ENCODE assay signal across 17 cellular contexts in the genomic region with DNA sequence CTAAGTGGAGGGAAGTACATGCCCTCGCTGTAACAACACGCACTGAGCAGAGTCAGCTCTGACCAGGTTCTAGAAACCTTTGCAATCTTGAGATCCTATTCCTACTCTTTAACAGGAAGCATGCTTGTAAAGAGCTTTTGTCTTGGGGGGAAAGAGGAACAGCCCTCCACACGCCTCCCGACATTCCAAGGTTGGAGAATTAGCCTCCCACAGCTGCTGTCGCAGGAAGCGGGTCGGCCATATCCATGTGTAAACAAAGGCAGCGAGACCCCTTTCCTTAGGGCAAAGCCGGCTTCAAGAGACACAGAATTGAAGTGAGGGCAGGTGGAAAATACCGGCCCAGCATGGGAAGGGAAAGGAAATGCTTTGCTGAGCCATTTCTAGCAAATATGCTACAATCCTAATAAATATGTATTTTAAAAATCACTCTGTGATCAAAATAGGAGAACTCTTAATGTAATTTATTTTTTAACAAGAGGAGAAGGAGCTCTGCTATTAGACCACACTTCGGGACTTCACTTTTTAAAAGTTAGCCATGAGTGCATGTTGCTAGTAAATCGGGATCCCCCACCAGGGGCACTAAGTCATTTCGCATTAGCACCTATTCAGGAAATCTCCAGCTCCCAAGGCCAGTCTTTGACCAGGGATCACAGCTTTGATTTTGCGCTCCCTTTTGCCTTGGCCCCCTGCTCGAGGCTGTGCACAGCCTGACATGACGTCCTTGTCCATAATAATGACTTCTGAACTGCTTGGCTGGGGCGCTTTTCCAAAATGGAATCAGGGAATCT. TPM values are rescaled to one million over a fixed set of nuclear protein-coding genes. Genes with fewer than 3 reads are reported as not detected.
DNase-seq lines count a peak whose midpoint lies in the region; ATAC-seq and TF ChIP-seq lines count a peak whose summit lies in the region.
"Had no signal": no experiment of that assay in that cellular context is flagged by ENCODE, and none has a peak within 500 bp of the region (broad histone marks: within the 10 kb centered on the region; RNA-seq: fewer than 3 reads in every experiment).

No MANE protein-coding gene starts in this region.

- no peak overlapping the region for H3K27ac Mint-ChIP-seq in WTC11
- H3K27ac Mint-ChIP-seq: CD4-positive, alpha-beta T cell; H9 had no signal

- peak; percentile 65 for ATAC-seq in WTC11
- ATAC-seq: A549 had no signal

- H3K27me3 ChIP-seq in esophagus muscularis mucosa: peaks cover 0 to 10% (median 0%) of the 10 kb centered on the region in 4 donors

- H3K27ac ChIP-seq in esophagus muscularis mucosa (replicated peaks in 1 of 4): no peak overlapping the region
- H3K27ac ChIP-seq: 22Rv1, A549, C4-2B had no signal

- peaks cover 6% of the 10 kb centered on the region; the same call in 1 of the 2 replicates for H3K9me3 Mint-ChIP-seq in WTC11
- H3K9me3 Mint-ChIP-seq: CD4-positive, alpha-beta T cell had no signal

- WGBS in esophagus muscularis mucosa: 61% methylated on average over 16 of the region's 17 CpGs

- peak; percentile 36 for DNase-seq in ELF-1 (ENCODE audit: low read depth, low spot score)
- no peak for DNase-seq in WTC11 (ENCODE audit: low spot score)
- DNase-seq in esophagus muscularis mucosa (ENCODE audit: extremely low spot score): peak; percentile 86
- DNase-seq in iPS-NIHi7 (ENCODE audit: extremely low spot score): peak; percentile 50
- DNase-seq in NCI-H2171 (lab: John Stamatoyannopoulos, UW): no peak
- DNase-seq in stimulated activated CD4-positive, alpha-beta T cell treated with anti-CD3 and anti-CD28 coated beads, Interleukin-4, amount 100 ng/mL, for 1 hour: no peak
- DNase-seq in central memory CD4-positive, alpha-beta T cell: no peak
- no peak for DNase-seq in HUDEP-2 (lab: John Stamatoyannopoulos, UW; ENCODE audit: unreplicated experiment in 76 of 76)
- DNase-seq: AML-193; Caco-2; CD4-positive, alpha-beta T cell; GDM1; GOT3; H9 had no signal

- no peak overlapping the region for H3K4me3 ChIP-seq in esophagus muscularis mucosa
- H3K4me3 ChIP-seq: A549 had no signal

- TF ChIP-seq CTCF in WTC11 (IDR thresholded peaks at IDR 0.05): no peak
- no peak for TF ChIP-seq CTCF in esophagus muscularis mucosa (IDR thresholded peaks at IDR 0.05)

- no peaks in the 10 kb centered on the region for H3K36me3 ChIP-seq in esophagus muscularis mucosa

- no peak for TF ChIP-seq POLR2A in esophagus muscularis mucosa (IDR thresholded peaks at IDR 0.05; ENCODE audit: low read depth)

- POLR2A ChIA-PET in WTC11 (lab: Charles Lee): no interaction called here

- H3K36me3 Mint-ChIP-seq in WTC11: no peaks in the 10 kb centered on the region

- H3K4me3 Mint-ChIP-seq in WTC11: no peak overlapping the region
- H3K4me3 Mint-ChIP-seq: CD4-positive, alpha-beta T cell; H9 had no signal

- peaks cover 0 to 4% (median 0%) of the 10 kb centered on the region in 4 donors for H3K9me3 ChIP-seq in esophagus muscularis mucosa
- H3K9me3 ChIP-seq: A549, Caco-2 had no signal

- peaks cover 6% of the 10 kb centered on the region for H3K27me3 Mint-ChIP-seq in WTC11 (ENCODE audit: low read depth)

- no peaks in the 10 kb centered on the region for H3K4me1 ChIP-seq in esophagus muscularis mucosa
- H3K4me1 ChIP-seq: A549, Caco-2 had no signal

- H3K4me1 Mint-ChIP-seq in WTC11: peaks cover 16% of the 10 kb centered on the region

- CTCF ChIA-PET in WTC11 (lab: Charles Lee): interaction anchor here (1.3 kb wide), 1 partner anchor 789 kb away, joined by 3 read pairs; no protein-coding TSS in a partner anchor

- intact Hi-C loops in esophagus muscularis mucosa (cut with DNase I): no loop called here

- no peak for TF ChIP-seq EP300 in esophagus muscularis mucosa (IDR thresholded peaks at IDR 0.05)

TF ChIP-seq in WTC11, 78 proteins besides CTCF, POLR2A, EP300 and RAD21:
- TF ChIP-seq ZNF219 (CRISPR knock-in tag; IDR thresholded peaks at IDR 0.05; ENCODE audit: borderline replicate concordance) (no peak), RORB (CRISPR knock-in tag; IDR thresholded peaks at IDR 0.05) (no peak), OVOL2 (CRISPR knock-in tag; IDR thresholded peaks at IDR 0.05; ENCODE audit: borderline replicate concordance) (no peak), ZNF396 (CRISPR knock-in tag; IDR thresholded peaks at IDR 0.05; ENCODE audit: borderline replicate concordance) (no peak), NR3C1 (CRISPR knock-in tag; conservative IDR thresholded peaks at IDR 0.05; ENCODE audit: low read depth) (no peak), TP53 (CRISPR knock-in tag; IDR thresholded peaks at IDR 0.05) (no peak), SMAD3 (CRISPR knock-in tag; IDR thresholded peaks at IDR 0.05; ENCODE audit: borderline replicate concordance) (no peak), GRHL2 (CRISPR knock-in tag; IDR thresholded peaks at IDR 0.05; ENCODE audit: insufficient replicate concordance, severe bottlenecking) (no peak), ZBTB21 (CRISPR knock-in tag; IDR thresholded peaks at IDR 0.05; ENCODE audit: borderline replicate concordance) (no peak), MYBL2 (CRISPR knock-in tag; IDR thresholded peaks at IDR 0.05) (no peak), SMAD4 (CRISPR knock-in tag; IDR thresholded peaks at IDR 0.05) (no peak), ELF4 (CRISPR knock-in tag; IDR thresholded peaks at IDR 0.05; ENCODE audit: low read depth) (no peak), HMGA2 (CRISPR knock-in tag; IDR thresholded peaks at IDR 0.05) (no peak), ETV6 (CRISPR knock-in tag; IDR thresholded peaks at IDR 0.05) (no peak), PRRX2 (CRISPR knock-in tag; IDR thresholded peaks at IDR 0.05) (no peak)
- TF ChIP-seq, protein P1, sequence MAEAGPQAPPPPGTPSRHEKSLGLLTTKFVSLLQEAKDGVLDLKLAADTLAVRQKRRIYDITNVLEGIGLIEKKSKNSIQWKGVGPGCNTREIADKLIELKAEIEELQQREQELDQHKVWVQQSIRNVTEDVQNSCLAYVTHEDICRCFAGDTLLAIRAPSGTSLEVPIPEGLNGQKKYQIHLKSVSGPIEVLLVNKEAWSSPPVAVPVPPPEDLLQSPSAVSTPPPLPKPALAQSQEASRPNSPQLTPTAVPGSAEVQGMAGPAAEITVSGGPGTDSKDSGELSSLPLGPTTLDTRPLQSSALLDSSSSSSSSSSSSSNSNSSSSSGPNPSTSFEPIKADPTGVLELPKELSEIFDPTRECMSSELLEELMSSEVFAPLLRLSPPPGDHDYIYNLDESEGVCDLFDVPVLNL (CRISPR knock-in tag; IDR thresholded peaks at IDR 0.05; ENCODE audit: borderline replicate concordance, low read depth): no peak
- TF ChIP-seq, protein P2, sequence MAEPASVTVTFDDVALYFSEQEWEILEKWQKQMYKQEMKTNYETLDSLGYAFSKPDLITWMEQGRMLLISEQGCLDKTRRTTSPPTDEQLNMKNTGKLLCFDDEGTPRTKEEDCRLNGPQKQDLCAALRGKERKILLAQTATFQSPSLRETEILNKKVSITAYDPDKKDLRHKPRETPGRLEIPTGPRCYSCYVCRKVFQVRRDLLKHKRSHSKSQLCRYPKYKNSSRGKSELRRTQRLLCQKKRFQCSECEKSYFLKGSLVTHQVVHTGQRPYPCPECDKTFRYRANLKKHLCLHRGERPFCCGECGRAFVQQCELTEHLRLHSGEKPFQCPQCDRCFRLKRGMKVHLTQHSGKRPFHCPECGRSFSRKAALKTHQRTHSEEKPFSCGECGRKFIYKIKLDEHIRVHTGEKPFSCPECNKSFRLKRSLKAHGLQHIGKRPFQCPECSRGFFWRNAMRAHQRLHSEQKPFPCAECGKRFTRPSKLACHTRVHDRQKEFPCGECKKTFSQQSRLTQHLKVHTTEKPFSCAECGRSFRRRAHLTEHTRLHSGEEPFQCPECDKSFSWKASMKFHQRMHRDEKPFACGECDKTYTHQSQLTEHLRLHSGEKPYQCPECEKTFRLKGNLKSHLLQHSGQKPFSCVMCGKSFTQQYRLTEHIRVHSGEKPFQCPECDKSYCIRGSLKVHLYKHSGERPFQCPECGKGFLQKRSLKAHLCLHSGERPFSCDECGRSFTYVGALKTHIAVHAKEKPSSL (CRISPR knock-in tag; conservative IDR thresholded peaks at IDR 0.05): no peak
- TF ChIP-seq, protein P3, sequence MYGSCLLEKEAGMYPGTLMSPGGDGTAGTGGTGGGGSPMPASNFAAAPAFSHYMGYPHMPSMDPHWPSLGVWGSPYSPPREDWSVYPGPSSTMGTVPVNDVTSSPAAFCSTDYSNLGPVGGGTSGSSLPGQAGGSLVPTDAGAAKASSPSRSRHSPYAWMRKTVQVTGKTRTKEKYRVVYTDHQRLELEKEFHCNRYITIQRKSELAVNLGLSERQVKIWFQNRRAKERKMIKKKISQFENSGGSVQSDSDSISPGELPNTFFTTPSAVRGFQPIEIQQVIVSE (CRISPR knock-in tag; IDR thresholded peaks at IDR 0.05; ENCODE audit: borderline replicate concordance): no peak
- TF ChIP-seq, protein P4, sequence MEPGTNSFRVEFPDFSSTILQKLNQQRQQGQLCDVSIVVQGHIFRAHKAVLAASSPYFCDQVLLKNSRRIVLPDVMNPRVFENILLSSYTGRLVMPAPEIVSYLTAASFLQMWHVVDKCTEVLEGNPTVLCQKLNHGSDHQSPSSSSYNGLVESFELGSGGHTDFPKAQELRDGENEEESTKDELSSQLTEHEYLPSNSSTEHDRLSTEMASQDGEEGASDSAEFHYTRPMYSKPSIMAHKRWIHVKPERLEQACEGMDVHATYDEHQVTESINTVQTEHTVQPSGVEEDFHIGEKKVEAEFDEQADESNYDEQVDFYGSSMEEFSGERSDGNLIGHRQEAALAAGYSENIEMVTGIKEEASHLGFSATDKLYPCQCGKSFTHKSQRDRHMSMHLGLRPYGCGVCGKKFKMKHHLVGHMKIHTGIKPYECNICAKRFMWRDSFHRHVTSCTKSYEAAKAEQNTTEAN (CRISPR knock-in tag; IDR thresholded peaks at IDR 0.05): no peak
- TF ChIP-seq, protein P5, sequence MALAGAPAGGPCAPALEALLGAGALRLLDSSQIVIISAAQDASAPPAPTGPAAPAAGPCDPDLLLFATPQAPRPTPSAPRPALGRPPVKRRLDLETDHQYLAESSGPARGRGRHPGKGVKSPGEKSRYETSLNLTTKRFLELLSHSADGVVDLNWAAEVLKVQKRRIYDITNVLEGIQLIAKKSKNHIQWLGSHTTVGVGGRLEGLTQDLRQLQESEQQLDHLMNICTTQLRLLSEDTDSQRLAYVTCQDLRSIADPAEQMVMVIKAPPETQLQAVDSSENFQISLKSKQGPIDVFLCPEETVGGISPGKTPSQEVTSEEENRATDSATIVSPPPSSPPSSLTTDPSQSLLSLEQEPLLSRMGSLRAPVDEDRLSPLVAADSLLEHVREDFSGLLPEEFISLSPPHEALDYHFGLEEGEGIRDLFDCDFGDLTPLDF (CRISPR knock-in tag; IDR thresholded peaks at IDR 0.05): no peak

RNA-seq across cellular contexts. Expression of a gene that starts 55.9 kb away (rescaled TPM):
- 33.3 to 36.7 TPM (median 36.1 TPM) in 3 replicates for total RNA-seq in WTC11 (2021)
- total RNA-seq in esophagus muscularis mucosa: 10 to 100 TPM; 58.6 to 78.7 (median 69.3) TPM

Comparison
In these comparisons a context has a peak if more than half of its experiments do, and no peak if none do; other contexts are left out.
1. DNase-seq: peak in ELF-1 (single experiment), esophagus muscularis mucosa (single experiment) and iPS-NIHi7 (single experiment); none in WTC11 (single experiment), NCI-H2171 (single experiment), stimulated activated CD4-positive, alpha-beta T cell treated with anti-CD3 and anti-CD28 coated beads, Interleukin-4, amount 100 ng/mL, for 1 hour (single experiment), central memory CD4-positive, alpha-beta T cell (single experiment) and HUDEP-2 (0 of 76).